1 cellular context compared by ENCODE assay signal in the genomic region with DNA sequence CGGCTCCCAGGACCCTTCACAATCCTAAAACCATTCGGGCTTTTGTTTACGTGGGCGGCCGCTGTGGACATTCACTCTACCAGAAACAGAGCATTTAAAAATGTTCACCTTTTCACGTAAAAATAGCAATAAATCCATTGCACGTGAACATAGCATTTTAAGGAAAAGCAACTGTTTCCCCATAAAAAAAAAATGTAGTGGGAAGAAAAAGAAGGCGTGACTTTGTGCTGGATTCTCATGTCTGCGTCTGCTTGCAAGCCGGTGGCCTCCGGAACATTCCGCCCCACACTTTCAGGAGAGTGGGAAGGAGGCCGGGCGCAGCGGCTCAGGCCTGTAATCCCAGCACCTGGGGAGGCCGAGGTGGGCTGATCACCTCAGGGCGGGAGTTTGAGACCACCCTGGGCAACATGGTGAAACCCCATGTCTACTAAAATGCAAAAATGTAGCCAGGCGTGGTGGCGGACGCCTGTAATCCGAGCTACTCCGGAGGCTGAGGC.
TF ChIP-seq lines count a peak whose summit lies in the region.

No MANE protein-coding gene starts in this region.

TF ChIP-seq in H1, 55 proteins besides CTCF, POLR2A, EP300 and RAD21:
- TF ChIP-seq, protein P1, sequence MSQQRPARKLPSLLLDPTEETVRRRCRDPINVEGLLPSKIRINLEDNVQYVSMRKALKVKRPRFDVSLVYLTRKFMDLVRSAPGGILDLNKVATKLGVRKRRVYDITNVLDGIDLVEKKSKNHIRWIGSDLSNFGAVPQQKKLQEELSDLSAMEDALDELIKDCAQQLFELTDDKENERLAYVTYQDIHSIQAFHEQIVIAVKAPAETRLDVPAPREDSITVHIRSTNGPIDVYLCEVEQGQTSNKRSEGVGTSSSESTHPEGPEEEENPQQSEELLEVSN (IDR thresholded peaks at IDR 0.05) = peak; percentile 61; the same call in 1 of the 2 replicates
- TF ChIP-seq SP4 (IDR thresholded peaks at IDR 0.05; ENCODE audit: low read length) = 0 out of 2 replicates have a peak, but pooled peaks have one; percentile 38
- TF ChIP-seq SIX5 (IDR thresholded peaks at IDR 0.05; ENCODE audit: low read depth, low read length) = no peak
- no peak for TF ChIP-seq JUN (IDR thresholded peaks at IDR 0.05; ENCODE audit: low read depth, low read length)
- TF ChIP-seq EGR1 (IDR thresholded peaks at IDR 0.05; ENCODE audit: borderline replicate concordance, low read depth, low read length) = 0 out of 2 replicates have a peak, but pooled peaks have one; percentile 9
- 0 out of 4 replicates have a peak, but pooled peaks of 1 of the 2 experiments have one; percentile 11 for TF ChIP-seq HDAC2 (IDR thresholded peaks at IDR 0.05; ENCODE audit: borderline replicate concordance in 1 of 2, low read depth in 2 of 2, low read length in 2 of 2)
- no peak for TF ChIP-seq JUND (IDR thresholded peaks at IDR 0.05; ENCODE audit: low read length)
- TF ChIP-seq CHD2 (IDR thresholded peaks at IDR 0.05; ENCODE audit: low read length) = no peak
- TF ChIP-seq KDM5A (IDR thresholded peaks at IDR 0.05; ENCODE audit: low read length) = no peak
